Comparison of ENCODE assay signal across 9 cellular contexts in the genomic region with DNA sequence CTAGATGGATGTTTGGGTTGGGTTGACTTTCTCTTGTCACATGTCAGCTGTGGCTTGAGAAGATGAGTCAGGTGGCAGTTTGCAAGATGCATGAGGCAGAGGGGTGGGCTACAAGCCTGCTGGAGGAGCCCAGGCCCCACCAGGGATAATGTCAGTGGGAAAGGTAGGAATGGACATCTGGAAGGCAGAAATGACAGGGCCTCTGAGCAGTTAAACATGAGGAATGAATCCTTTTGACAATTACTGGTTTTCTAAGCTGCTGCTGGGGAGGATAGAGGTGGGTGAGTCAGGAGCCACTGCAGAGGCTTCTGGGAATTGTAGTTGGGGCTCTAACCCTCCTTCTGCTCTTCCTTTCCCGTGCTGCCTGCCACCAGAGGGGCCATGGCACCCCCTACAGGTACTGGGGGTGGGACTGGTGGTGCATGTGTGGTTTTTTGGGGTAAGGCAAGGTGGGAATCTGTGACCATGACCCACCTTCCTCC.
DNase-seq lines count a peak whose midpoint lies in the region; ATAC-seq lines count a peak whose summit lies in the region.
"Had no signal": no experiment of that assay in that cellular context is flagged by ENCODE, and none has a peak within 500 bp of the region (broad histone marks: within the 10 kb centered on the region; RNA-seq: fewer than 3 reads in every experiment).

No MANE protein-coding gene starts in this region.

- ATAC-seq in GM21381 (IDR thresholded peaks at IDR 0.05; ENCODE audit: unreplicated experiment) (no peak), GM18498 (IDR thresholded peaks at IDR 0.05; ENCODE audit: unreplicated experiment) (no peak)

- DNase-seq in CD1c-positive myeloid dendritic cell (ENCODE audit: extremely low spot score) (peak; percentile 31), HCEC 1CT (peak; percentile 22), iris pigment epithelial cell (ENCODE audit: low read depth) (peak; percentile 15), NCI-H345 treated with DMSO at 0.1 percent for 48 hours (lab: John Stamatoyannopoulos, UW; ENCODE audit: unreplicated experiment) (no peak), COLO668 (lab: John Stamatoyannopoulos, UW; ENCODE audit: unreplicated experiment) (no peak)
- peak; percentile 28 to 34 for DNase-seq in activated CD4-positive, alpha-beta T cell treated with anti-CD3 and anti-CD28 coated beads, Interleukin-2, amount 50 U/mL, for 48 hours
- DNase-seq: NCI-H2107 had no signal

Comparison
In these comparisons a context has a peak if more than half of its experiments do, and no peak if none do; other contexts are left out.
1. DNase-seq: peak in CD1c-positive myeloid dendritic cell (single experiment), HCEC 1CT (single experiment), activated CD4-positive, alpha-beta T cell treated with anti-CD3 and anti-CD28 coated beads, Interleukin-2, amount 50 U/mL, for 48 hours (2 of 2) and iris pigment epithelial cell (single experiment); none in NCI-H345 treated with DMSO at 0.1 percent for 48 hours (single experiment) and COLO668 (single experiment).